Comparison of ENCODE assay signal across 1 cellular context in the genomic region with DNA sequence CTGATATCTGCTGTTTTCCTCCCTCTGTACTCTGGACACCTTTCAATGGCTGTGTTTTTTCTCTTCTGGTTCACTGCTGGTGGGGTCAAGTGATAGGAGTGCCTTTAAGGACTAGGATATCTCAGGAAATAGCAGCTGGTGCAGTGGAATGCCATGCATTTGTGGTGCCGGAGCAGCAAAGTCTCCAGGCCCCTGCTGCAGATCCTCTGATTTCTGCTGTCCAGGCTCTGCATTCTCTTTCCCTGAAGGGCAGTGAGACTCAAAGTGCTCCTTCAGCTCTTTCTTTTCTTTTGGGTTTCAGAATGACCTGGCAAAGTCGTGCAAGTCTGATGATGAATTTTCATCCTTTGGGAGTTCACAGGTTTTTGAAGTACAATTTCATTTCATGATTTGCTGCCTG.
TF ChIP-seq lines count a peak whose summit lies in the region.

No MANE protein-coding gene starts in this region.

TF ChIP-seq in GM12878, 131 proteins besides CTCF, POLR2A, EP300 and RAD21 (continued from another document):
- TF ChIP-seq TCF7 (IDR thresholded peaks at IDR 0.05; ENCODE audit: borderline replicate concordance) (no peak), CHD2 (IDR thresholded peaks at IDR 0.05; ENCODE audit: borderline replicate concordance, low read depth, low read length) (no peak), NR2C2 (IDR thresholded peaks at IDR 0.05; ENCODE audit: borderline replicate concordance, control insufficient read depth, insufficient read length, low read depth) (no peak)
- TF ChIP-seq, protein P1, sequence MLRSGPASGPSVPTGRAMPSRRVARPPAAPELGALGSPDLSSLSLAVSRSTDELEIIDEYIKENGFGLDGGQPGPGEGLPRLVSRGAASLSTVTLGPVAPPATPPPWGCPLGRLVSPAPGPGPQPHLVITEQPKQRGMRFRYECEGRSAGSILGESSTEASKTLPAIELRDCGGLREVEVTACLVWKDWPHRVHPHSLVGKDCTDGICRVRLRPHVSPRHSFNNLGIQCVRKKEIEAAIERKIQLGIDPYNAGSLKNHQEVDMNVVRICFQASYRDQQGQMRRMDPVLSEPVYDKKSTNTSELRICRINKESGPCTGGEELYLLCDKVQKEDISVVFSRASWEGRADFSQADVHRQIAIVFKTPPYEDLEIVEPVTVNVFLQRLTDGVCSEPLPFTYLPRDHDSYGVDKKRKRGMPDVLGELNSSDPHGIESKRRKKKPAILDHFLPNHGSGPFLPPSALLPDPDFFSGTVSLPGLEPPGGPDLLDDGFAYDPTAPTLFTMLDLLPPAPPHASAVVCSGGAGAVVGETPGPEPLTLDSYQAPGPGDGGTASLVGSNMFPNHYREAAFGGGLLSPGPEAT (IDR thresholded peaks at IDR 0.05; ENCODE audit: low read depth): no peak
